8 cellular contexts compared by ENCODE assay signal in the genomic region with DNA sequence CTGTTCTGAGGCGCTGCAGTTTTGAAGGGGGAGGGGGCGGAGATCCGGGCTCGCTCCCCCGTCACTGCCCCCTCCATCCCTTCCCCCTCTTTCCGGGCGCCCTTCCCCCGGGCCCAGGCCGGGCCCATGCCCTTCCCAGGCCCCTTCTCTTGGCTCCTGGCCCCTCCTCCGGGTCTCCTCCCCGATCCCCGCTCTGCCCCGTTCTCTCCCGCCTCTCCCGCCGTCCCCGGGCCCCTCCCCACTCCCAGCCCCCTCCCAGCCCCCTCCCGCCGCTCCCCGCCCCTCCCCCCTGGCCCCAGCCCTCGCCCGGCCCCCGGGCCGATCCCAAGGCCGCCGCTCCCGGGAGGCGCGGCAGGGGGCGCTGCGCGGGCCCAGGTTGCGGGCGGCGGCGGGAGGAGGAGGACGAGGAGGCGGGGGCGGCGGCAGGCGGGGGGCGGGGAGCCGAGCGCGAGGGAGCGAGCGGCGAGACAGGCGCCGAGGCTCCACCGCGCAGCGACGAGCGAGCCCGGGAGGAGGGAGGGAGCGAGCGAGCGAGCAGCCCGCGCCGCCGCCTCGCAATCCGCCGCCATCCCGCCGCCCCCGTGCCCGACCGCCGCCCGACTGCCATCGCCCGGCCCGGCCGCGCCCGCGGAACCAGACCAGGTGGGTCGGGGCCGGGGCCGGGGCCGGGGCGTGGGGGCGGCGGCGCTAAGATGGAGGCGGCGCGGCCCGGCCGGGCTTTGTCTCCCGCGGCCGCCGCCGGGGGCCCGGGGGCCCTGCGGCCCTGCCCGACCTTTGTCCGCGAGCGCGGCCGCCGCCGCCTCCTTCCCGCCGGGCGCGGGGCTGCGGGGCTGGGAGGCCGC. TPM values are rescaled to one million over a fixed set of nuclear protein-coding genes. Genes with fewer than 3 reads are reported as not detected.
DNase-seq lines count a peak whose midpoint lies in the region; ATAC-seq and TF ChIP-seq lines count a peak whose summit lies in the region.

A gene (plus strand): TSS at position 465 of the 842 bp plus-strand sequence. CDS start 36,059 bp downstream, outside the sequence.

- H3K9me2 ChIP-seq in OCI-LY1 (ENCODE audit: low read depth, low read length), result no peaks in the 10 kb centered on the region

- H3F3A ChIP-seq in OCI-LY1 (ENCODE audit: insufficient read depth, low read length), result no peaks in the 10 kb centered on the region; the same call in 1 of the 2 replicates

- peaks cover 44% of the 10 kb centered on the region for H3K79me2 ChIP-seq in OCI-LY1 (ENCODE audit: insufficient read depth, low read length)

- DNase-seq in BE2C (peak; percentile 97), GM19240 (ENCODE audit: insufficient read length, low spot score) (peak; percentile 91), activated T-cell treated with anti-CD3 and anti-CD28 coated beads for 48 hours (ENCODE audit: low read depth) (peak; percentile 83), epithelial cell of proximal tubule (ENCODE audit: low read depth) (no peak), mucosa of descending colon (peak; percentile 89 to 91 (median 90))
- DNase-seq in stimulated activated CD8-positive, alpha-beta memory T cell treated with anti-CD3 and anti-CD28 coated beads, Interleukin-4, amount 100 ng/mL, for 24 hours (ENCODE audit: low read depth), result peak; percentile 79

- peak within 1 kb of the TSS; percentile 94 for H3K27ac ChIP-seq in OCI-LY1 (ENCODE audit: low read depth, low read length, poor library complexity, severe bottlenecking)

- H3K9ac ChIP-seq in OCI-LY1 (ENCODE audit: low read length), result peak within 1 kb of the TSS; percentile 97

- peak within 1 kb of the TSS; percentile 76 for H2AFZ ChIP-seq in OCI-LY1 (ENCODE audit: low read length)

- TF ChIP-seq CTCF in BE2C (IDR thresholded peaks at IDR 0.05; ENCODE audit: low read depth, low read length) (no peak; the same call in 1 of the 2 replicates), OCI-LY1 (IDR thresholded peaks at IDR 0.05; ENCODE audit: low read length) (no peak; the same call in 1 of the 2 replicates), epithelial cell of proximal tubule (conservative IDR thresholded peaks at IDR 0.05; ENCODE audit: low read depth, low read length) (peak; percentile 35), mucosa of descending colon (IDR thresholded peaks at IDR 0.05) (peak; percentile 70)

- no peaks in the 10 kb centered on the region for H3K9me3 ChIP-seq in BE2C
- H3K9me3 ChIP-seq in OCI-LY1 (ENCODE audit: low read length), result no peaks in the 10 kb centered on the region
- no peaks in the 10 kb centered on the region for H3K9me3 ChIP-seq in mucosa of descending colon

- peak within 1 kb of the TSS; percentile 99 for H3K4me3 ChIP-seq in BE2C (ENCODE audit: low read depth, low read length)
- peak within 1 kb of the TSS; percentile 97 for H3K4me3 ChIP-seq in OCI-LY1 (ENCODE audit: low read depth, low read length, poor library complexity, severe bottlenecking)
- H3K4me3 ChIP-seq in epithelial cell of proximal tubule (ENCODE audit: low read depth, low read length), result peak within 1 kb of the TSS; percentile 81
- peak within 1 kb of the TSS; percentile 74 for H3K4me3 ChIP-seq in mucosa of descending colon

- peak within 1 kb of the TSS; percentile 94 for H3K4me2 ChIP-seq in OCI-LY1 (ENCODE audit: low read length)

- H4K20me1 ChIP-seq in OCI-LY1 (ENCODE audit: insufficient read depth, low read length), result no peaks in the 10 kb centered on the region

- peaks cover 15% of the 10 kb centered on the region for H3K36me3 ChIP-seq in BE2C
- no peaks in the 10 kb centered on the region for H3K36me3 ChIP-seq in OCI-LY1 (ENCODE audit: insufficient read depth, low read length)
- H3K36me3 ChIP-seq in mucosa of descending colon (ENCODE audit: low read depth), result no peaks in the 10 kb centered on the region

- H3K27me3 ChIP-seq in BE2C (no peaks in the 10 kb centered on the region), OCI-LY1 (ENCODE audit: insufficient read depth, low read length) (no peaks in the 10 kb centered on the region)

- H3K4me1 ChIP-seq in BE2C, result peaks cover 23% of the 10 kb centered on the region
- H3K4me1 ChIP-seq in OCI-LY1 (ENCODE audit: insufficient read depth, low read length, severe bottlenecking), result peaks cover 45% of the 10 kb centered on the region
- peaks cover 37% of the 10 kb centered on the region for H3K4me1 ChIP-seq in mucosa of descending colon (ENCODE audit: low read depth)

- ATAC-seq in HG03565 (IDR thresholded peaks at IDR 0.05; ENCODE audit: unreplicated experiment) (peak; percentile 31), mucosa of descending colon (peak; percentile 89)

- intact Hi-C loops in mucosa of descending colon (cut with DNase I, micrococcal nuclease), result no loop called here

RNA-seq across cellular contexts. Expression of the gene that starts here (rescaled TPM):
- polyA plus RNA-seq in BE2C (2012; ENCODE audit: insufficient read depth, insufficient read length, low read depth), result 119 TPM
- total RNA-seq in epithelial cell of proximal tubule (80.7 and 112 TPM in 2 replicates), mucosa of descending colon (100 to 1,000 TPM; 105 to 175 (median 113) TPM)

Comparison
In these comparisons a context has a peak if more than half of its experiments do, and no peak if none do; other contexts are left out.
1. CTCF ChIP-seq: peak in epithelial cell of proximal tubule (single experiment) and mucosa of descending colon (single experiment); none in BE2C (single experiment) and OCI-LY1 (single experiment).
2. Peak in every context shown above with its lines, with median percentiles within 50 percentile points of each other: H3K4me3 ChIP-seq.